20 cellular contexts compared by ENCODE assay signal in genomic region chr6:71248866-71249265, GRCh38. TPM values are rescaled to one million over a fixed set of nuclear protein-coding genes. Genes with fewer than 3 reads are reported as not detected.
A peak's percentile ranks its signal among the peaks of the same experiment; 100 is the strongest.
DNase-seq lines count a peak whose midpoint lies in the region; ATAC-seq and TF ChIP-seq lines count a peak whose summit lies in the region.
"Had no signal": no experiment of that assay in that cellular context is flagged by ENCODE, and none has a peak within 500 bp of the region (broad histone marks: within the 10 kb centered on the region; RNA-seq: fewer than 3 reads in every experiment).

No MANE protein-coding gene starts in this region.

- H3K4me2 ChIP-seq in OCI-LY3 (ENCODE audit: low read length) (peak overlapping the region; percentile 43), skeletal muscle satellite cell (ENCODE audit: low read length) (peak overlapping the region; percentile 18)

- H3K4me3 ChIP-seq in OCI-LY3 (ENCODE audit: low read length) = no peak overlapping the region
- no peak overlapping the region for H3K4me3 ChIP-seq in skeletal muscle satellite cell (ENCODE audit: low read length)

- H3K36me3 ChIP-seq in OCI-LY3 (replicated peaks; ENCODE audit: low read depth, low read length) (peaks cover 15% of the 10 kb centered on the region), skeletal muscle satellite cell (ENCODE audit: insufficient read depth, low read length) (no peaks in the 10 kb centered on the region)
- H3K36me3 ChIP-seq: brain microvascular endothelial cell had no signal

- peak; percentile 17 for DNase-seq in NCI-H446 treated with DMSO at 0.1 percent for 48 hours (lab: John Stamatoyannopoulos, UW)
- DNase-seq in NCI-H446 (lab: John Stamatoyannopoulos, UW) = no peak
- DNase-seq in kidney glomerular epithelial cell (lab: John Stamatoyannopoulos, UW) = peak; percentile 70
- no peak for DNase-seq in GDM1 (lab: John Stamatoyannopoulos, UW)
- DNase-seq in natural killer cell = no peak
- no peak for DNase-seq in naive thymus-derived CD8-positive, alpha-beta T cell
- DNase-seq: activated CD8-positive, alpha-beta T cell treated with anti-CD3 and anti-CD28 coated beads for 36 hours; activated T-cell treated with anti-CD3 and anti-CD28 coated beads, Interleukin-2, amount 50 U/mL, for 72 hours; CD4-positive, alpha-beta T cell; DMS153; immature natural killer cell; MM.1S; NCI-H1694; stimulated activated naive CD8-positive, alpha-beta T cell treated with anti-CD3 and anti-CD28 coated beads, Interleukin-15, Interleukin-2, amounts not matched to agents 100 U/mL and 50 U/mL, for 24 hours had no signal

- H3K4me1 Mint-ChIP-seq in natural killer cell = peaks cover 0 to 4% of the 10 kb centered on the region in 2 donors
- peaks cover 5 to 58% (median 13%) of the 10 kb centered on the region in 4 donors for H3K4me1 Mint-ChIP-seq in naive thymus-derived CD8-positive, alpha-beta T cell

- no peaks in the 10 kb centered on the region for H3K36me3 Mint-ChIP-seq in natural killer cell
- no peaks in the 10 kb centered on the region for H3K36me3 Mint-ChIP-seq in naive thymus-derived CD8-positive, alpha-beta T cell
- H3K36me3 Mint-ChIP-seq: activated naive CD4-positive, alpha-beta T cell treated with anti-CD3 and anti-CD28 coated beads, Interleukin-2, amount 50 U/mL, for 24 hours; immature natural killer cell; type B pancreatic cell had no signal

- peak overlapping the region; percentile 2; the same call in 1 of the 2 replicates for H3K9ac ChIP-seq in OCI-LY3 (ENCODE audit: low read length)
- no peak overlapping the region for H3K9ac ChIP-seq in skeletal muscle satellite cell (ENCODE audit: low read depth, low read length)

- POLR2A ChIA-PET in naive thymus-derived CD8-positive, alpha-beta T cell (lab: Charles Lee) = interaction anchor here (1.1 kb wide), 1 partner anchor 39 kb away, joined by 6 read pairs; the partner anchor contains the start of gene OGFRL1

- no peak overlapping the region for H3K27ac Mint-ChIP-seq in natural killer cell
- H3K27ac Mint-ChIP-seq in naive thymus-derived CD8-positive, alpha-beta T cell = peak overlapping the region in 2 of 10 donors; percentile 5 to 71
- H3K27ac Mint-ChIP-seq: activated CD8-positive, alpha-beta T cell treated with anti-CD3 and anti-CD28 coated beads for 36 hours; activated naive CD4-positive, alpha-beta T cell treated with anti-CD3 and anti-CD28 coated beads, Interleukin-2, amount 50 U/mL, for 24 hours; activated T-cell treated with anti-CD3 and anti-CD28 coated beads, Interleukin-2, amount 50 U/mL, for 72 hours; CD4-positive, alpha-beta T cell; immature natural killer cell; type B pancreatic cell had no signal

- TF ChIP-seq CTCF in OCI-LY3 (IDR thresholded peaks at IDR 0.05; ENCODE audit: low read depth, low read length) (no peak), natural killer cell (IDR thresholded peaks at IDR 0.05) (no peak)

- H3K9me3 ChIP-seq in OCI-LY3 (ENCODE audit: insufficient read depth, low read length) = peaks cover 8% of the 10 kb centered on the region; the same call in 1 of the 2 replicates
- H3K9me3 ChIP-seq in skeletal muscle satellite cell (replicated peaks; ENCODE audit: low read length) = no peaks in the 10 kb centered on the region

- peaks cover 15 to 19% of the 10 kb centered on the region in 2 donors for H3K27me3 Mint-ChIP-seq in natural killer cell (ENCODE audit: low read depth in 2 of 2)
- peaks cover 0 to 2% (median 0%) of the 10 kb centered on the region in 5 donors for H3K27me3 Mint-ChIP-seq in naive thymus-derived CD8-positive, alpha-beta T cell
- H3K27me3 Mint-ChIP-seq: activated CD8-positive, alpha-beta T cell treated with anti-CD3 and anti-CD28 coated beads for 36 hours; activated naive CD4-positive, alpha-beta T cell treated with anti-CD3 and anti-CD28 coated beads, Interleukin-2, amount 50 U/mL, for 24 hours had no signal

- H3K4me1 ChIP-seq in OCI-LY3 (ENCODE audit: low read length) (peaks cover 62% of the 10 kb centered on the region), skeletal muscle satellite cell (ENCODE audit: control insufficient read depth, insufficient read depth, low read length) (peaks cover 36% of the 10 kb centered on the region)

- intact Hi-C loops in natural killer cell (cut with micrococcal nuclease) = no loop called here

- peak overlapping the region; percentile 50; the same call in 1 of the 2 replicates for H2AFZ ChIP-seq in OCI-LY3 (ENCODE audit: low read depth, low read length)

- H3K27me3 ChIP-seq in OCI-LY3 (ENCODE audit: low read depth, low read length) (no peaks in the 10 kb centered on the region), skeletal muscle satellite cell (ENCODE audit: control insufficient read depth, insufficient read depth, low read length) (no peaks in the 10 kb centered on the region)
- H3K27me3 ChIP-seq: brain microvascular endothelial cell had no signal

- no peaks in the 10 kb centered on the region for H3K9me3 Mint-ChIP-seq in natural killer cell
- H3K9me3 Mint-ChIP-seq in naive thymus-derived CD8-positive, alpha-beta T cell = peaks cover 0 to 3% (median 0%) of the 10 kb centered on the region in 9 donors
- H3K9me3 Mint-ChIP-seq: activated CD8-positive, alpha-beta T cell treated with anti-CD3 and anti-CD28 coated beads for 36 hours; activated naive CD4-positive, alpha-beta T cell treated with anti-CD3 and anti-CD28 coated beads, Interleukin-2, amount 50 U/mL, for 24 hours; activated T-cell treated with anti-CD3 and anti-CD28 coated beads, Interleukin-2, amount 50 U/mL, for 72 hours; CD4-positive, alpha-beta T cell; type B pancreatic cell had no signal

- peak overlapping the region; percentile 60 for H3K27ac ChIP-seq in OCI-LY3 (ENCODE audit: low read length)
- H3K27ac ChIP-seq: brain microvascular endothelial cell had no signal

- no peak for ATAC-seq in natural killer cell
- no peak for ATAC-seq in naive thymus-derived CD8-positive, alpha-beta T cell

- no peaks in the 10 kb centered on the region for H4K20me1 ChIP-seq in OCI-LY3 (ENCODE audit: insufficient read depth, low read length)

- H3K4me3 Mint-ChIP-seq in natural killer cell = no peak overlapping the region
- H3K4me3 Mint-ChIP-seq in naive thymus-derived CD8-positive, alpha-beta T cell = no peak overlapping the region
- H3K4me3 Mint-ChIP-seq: activated CD8-positive, alpha-beta T cell treated with anti-CD3 and anti-CD28 coated beads for 36 hours; activated naive CD4-positive, alpha-beta T cell treated with anti-CD3 and anti-CD28 coated beads, Interleukin-2, amount 50 U/mL, for 24 hours; activated T-cell treated with anti-CD3 and anti-CD28 coated beads, Interleukin-2, amount 50 U/mL, for 72 hours; CD4-positive, alpha-beta T cell; immature natural killer cell; type B pancreatic cell; WTC11 had no signal

- no peaks in the 10 kb centered on the region for H3K79me2 ChIP-seq in OCI-LY3 (ENCODE audit: low read length)

RNA-seq across cellular contexts. Expression of gene OGFRL1, which starts 39.7 kb away (rescaled TPM):
- total RNA-seq in skeletal muscle satellite cell (2012; rRNA removed) = 16.8 and 25.1 TPM in 2 replicates
- total RNA-seq in natural killer cell = 10 to 100 TPM; 22.9 to 30.7 (median 25.6) TPM
- total RNA-seq in naive thymus-derived CD8-positive, alpha-beta T cell = 10 to 100 TPM; 12.2 to 15.1 TPM
- polyA plus RNA-seq in naive thymus-derived CD8-positive, alpha-beta T cell = 1 to 10 TPM; 1.2 to 2.3 (median 1.3) TPM

Comparison
In these comparisons a context has a peak if more than half of its experiments do, and no peak if none do; other contexts are left out.
1. DNase-seq: peak in NCI-H446 treated with DMSO at 0.1 percent for 48 hours (single experiment) and kidney glomerular epithelial cell (single experiment); none in NCI-H446 (0 of 2), GDM1 (single experiment), natural killer cell (single experiment) and naive thymus-derived CD8-positive, alpha-beta T cell (0 of 10).